In genomic region chrX:153917814-153918213, GRCh38 we compare ENCODE assay signal across 1 cellular context.
A peak's percentile ranks its signal among the peaks of the same experiment; 100 is the strongest.
TF ChIP-seq lines count a peak whose summit lies in the region.

No MANE protein-coding gene starts in this region.

TF ChIP-seq in K562, 482 proteins besides CTCF, POLR2A, EP300 and RAD21:
- TF ChIP-seq RFX1 (IDR thresholded peaks at IDR 0.05) (peak; percentile 50; the same call in 1 of the 2 replicates), ZBTB43 (CRISPR knock-in tag; IDR thresholded peaks at IDR 0.05) (no peak)
